Comparison of ENCODE assay signal across 18 cellular contexts in genomic region chr10:132481690-132482089, GRCh38. TPM values are rescaled to one million over a fixed set of nuclear protein-coding genes. Genes with fewer than 3 reads are reported as not detected.
DNase-seq lines count a peak whose midpoint lies in the region; ATAC-seq, FAIRE-seq and TF ChIP-seq lines count a peak whose summit lies in the region.
"Had no signal": no experiment of that assay in that cellular context is flagged by ENCODE, and none has a peak within 500 bp of the region (broad histone marks: within the 10 kb centered on the region; RNA-seq: fewer than 3 reads in every experiment).

No MANE protein-coding gene starts in this region.

- H3K4me3 ChIP-seq in RWPE2 (ENCODE audit: severe bottlenecking) (no peak overlapping the region), H1 (ENCODE audit: extremely low read depth in 1 of 4, insufficient read depth in 2 of 4, low read depth in 3 of 4, low read length in 4 of 4) (no peak overlapping the region), transverse colon (no peak overlapping the region)
- H3K4me3 ChIP-seq: HAP-1, lung had no signal

- H4K91ac ChIP-seq in H1 (replicated peaks; ENCODE audit: insufficient read length, low read length): no peak overlapping the region

- no peaks in the 10 kb centered on the region for H3K27me3 ChIP-seq in RWPE2 (ENCODE audit: insufficient read depth, poor library complexity, severe bottlenecking)
- H3K27me3 ChIP-seq in H1 (replicated peaks in 1 of 4; ENCODE audit: control insufficient read depth in 3 of 4, extremely low read depth in 1 of 4, insufficient read depth in 3 of 4, low read length in 3 of 4): peaks cover 0 to 4% (median 0%) of the 10 kb centered on the region in 4 experiments; a peak in 2 of 7 replicates
- no peaks in the 10 kb centered on the region for H3K27me3 ChIP-seq in transverse colon

- no peak overlapping the region for H2AK5ac ChIP-seq in H1 (ENCODE audit: low read depth, low read length)

- H2BK20ac ChIP-seq in H1 (ENCODE audit: low read length): 0 out of 2 replicates have a peak overlapping the region, but pooled peaks have one; percentile 61

- no peak overlapping the region for H3K18ac ChIP-seq in H1 (ENCODE audit: extremely low read depth, low read length)

- H3K9me3 Mint-ChIP-seq in neural crest cell: no peaks in the 10 kb centered on the region

- intact Hi-C loops in transverse colon (cut with DNase I; ENCODE audit: low total_unique reads): no loop called here

- CTCF ChIA-PET in H1 (lab: Charles Lee; ENCODE audit: partially characterized antibody): interaction anchor here (0.9 to 1.0 kb wide), 3 partner anchors 8 to 43 kb away, joined by 3 read pairs; no protein-coding TSS in a partner anchor

- H3K27ac Mint-ChIP-seq in neural crest cell (ENCODE audit: unreplicated experiment): peak overlapping the region; percentile 86
- H3K27ac Mint-ChIP-seq: B cell had no signal

- H3K27ac ChIP-seq in RWPE2 (ENCODE audit: poor library complexity, severe bottlenecking) (peak overlapping the region; percentile 85), H1 (ENCODE audit: low read depth, low read length) (no peak overlapping the region), transverse colon (peak overlapping the region; percentile 58 to 84 (median 78))
- H3K27ac ChIP-seq: WERI-Rb-1 had no signal

- H3K79me1 ChIP-seq in H1 (ENCODE audit: low read depth, low read length): no peaks in the 10 kb centered on the region

- no peak overlapping the region for H3K4me3 Mint-ChIP-seq in neural crest cell
- H3K4me3 Mint-ChIP-seq: B cell had no signal

- no peaks in the 10 kb centered on the region for H4K20me1 ChIP-seq in H1 (replicated peaks in 1 of 2; ENCODE audit: control insufficient read depth in 1 of 2, insufficient read depth in 2 of 2, low read length in 2 of 2)

- H3K36me3 ChIP-seq in RWPE2 (ENCODE audit: low read depth) (no peaks in the 10 kb centered on the region), H1 (ENCODE audit: control insufficient read depth in 2 of 4, insufficient read depth in 4 of 4, low read length in 3 of 4) (no peaks in the 10 kb centered on the region), transverse colon (no peaks in the 10 kb centered on the region)
- H3K36me3 ChIP-seq: HAP-1, WERI-Rb-1 had no signal

- no peak overlapping the region for H4K5ac ChIP-seq in H1 (ENCODE audit: insufficient read length, low read depth, low read length)

- H2BK15ac ChIP-seq in H1 (ENCODE audit: low read length): no peak overlapping the region

- POLR2A ChIA-PET in H1 (lab: Charles Lee; ENCODE audit: partially characterized antibody): no interaction called here

- no peak overlapping the region for H2BK5ac ChIP-seq in H1 (ENCODE audit: low read depth, low read length)

- TF ChIP-seq POLR2A in H1 (IDR thresholded peaks at IDR 0.05; ENCODE audit: control extremely low read depth in 1 of 2, low read depth in 2 of 2, low read length in 2 of 2) (no peak), transverse colon (IDR thresholded peaks at IDR 0.05) (no peak)

- no peaks in the 10 kb centered on the region for H3K79me2 ChIP-seq in H1 (ENCODE audit: control insufficient read depth in 1 of 2, insufficient read depth in 2 of 2, low read length in 2 of 2)

- no peak overlapping the region for H3K23ac ChIP-seq in H1 (ENCODE audit: insufficient read length)

- TF ChIP-seq CTCF in RWPE2 (IDR thresholded peaks at IDR 0.05; ENCODE audit: poor library complexity, severe bottlenecking) (no peak), H1 (IDR thresholded peaks at IDR 0.05; ENCODE audit: control extremely low read depth in 1 of 3, insufficient read depth in 1 of 3, low read depth in 1 of 3, low read length in 3 of 3) (no peak), neural crest cell (conservative IDR thresholded peaks at IDR 0.05) (no peak), transverse colon (IDR thresholded peaks at IDR 0.05) (no peak)

- no peak for FAIRE-seq in H1 (lab: Jason Lieb, UNC)
- FAIRE-seq: HepG2, small intestine had no signal

- no peak overlapping the region for H3K4ac ChIP-seq in H1 (replicated peaks; ENCODE audit: insufficient read length, low read depth, low read length)

- no peak overlapping the region for H3K14ac ChIP-seq in H1 (ENCODE audit: insufficient read length)

- no peaks in the 10 kb centered on the region for H3K36me3 Mint-ChIP-seq in neural crest cell (ENCODE audit: low read depth)

- H4K8ac ChIP-seq in H1 (ENCODE audit: extremely low read depth, insufficient read depth, low read length): no peak overlapping the region

- no peak overlapping the region for H3K9ac ChIP-seq in H1 (replicated peaks in 1 of 4; ENCODE audit: extremely low read depth in 1 of 4, low read depth in 3 of 4, low read length in 3 of 4)

- H3K23me2 ChIP-seq in H1 (ENCODE audit: low read depth, low read length): no peaks in the 10 kb centered on the region

- H3K27me3 Mint-ChIP-seq in neural crest cell (ENCODE audit: low read depth): no peaks in the 10 kb centered on the region

- ATAC-seq in RWPE2 (ENCODE audit: low read depth) (peak; percentile 19; the same call in 2 of the 3 replicates), HG03354 (IDR thresholded peaks at IDR 0.05; ENCODE audit: poor library complexity, severe bottlenecking, unreplicated experiment) (no peak)
- ATAC-seq: HepG2, Panc1 had no signal

- no peak overlapping the region for H2BK120ac ChIP-seq in H1 (replicated peaks; ENCODE audit: low read depth, low read length)

- no peaks in the 10 kb centered on the region for H3K9me3 ChIP-seq in RWPE2 (ENCODE audit: severe bottlenecking)
- no peaks in the 10 kb centered on the region for H3K9me3 ChIP-seq in H1 (ENCODE audit: insufficient read depth in 2 of 2, low read depth in 1 of 2, low read length in 1 of 2)
- H3K9me3 ChIP-seq in transverse colon: no peaks in the 10 kb centered on the region
- H3K9me3 ChIP-seq: HAP-1 had no signal

- no peak overlapping the region for H2AFZ ChIP-seq in H1 (ENCODE audit: low read length)

- no peak overlapping the region for H3K4me2 ChIP-seq in H1 (ENCODE audit: insufficient read depth in 1 of 2, low read depth in 2 of 2, low read length in 2 of 2)

- in situ Hi-C loops in transverse colon (cut with MboI; ENCODE audit: low pct_ligation_motif_present in 1 of 4, low pct_unique_long_range_greater_than_20kb in 1 of 4, low sequenced_read_pairs in 3 of 4): no loop called here

- H2BK12ac ChIP-seq in H1 (ENCODE audit: low read depth, low read length): no peak overlapping the region

- peaks cover 18% of the 10 kb centered on the region for H3K4me1 Mint-ChIP-seq in neural crest cell
- H3K4me1 Mint-ChIP-seq: B cell had no signal

- peaks cover 11% of the 10 kb centered on the region for H3K4me1 ChIP-seq in RWPE2 (ENCODE audit: insufficient read depth, poor library complexity, severe bottlenecking)
- H3K4me1 ChIP-seq in H1 (replicated peaks in 1 of 4; ENCODE audit: control insufficient read depth in 3 of 4, insufficient read depth in 4 of 4, low read length in 3 of 4): peaks cover 0 to 5% (median 2%) of the 10 kb centered on the region in 4 experiments; a peak in 3 of 7 replicates
- peaks cover 0 to 8% (median 3%) of the 10 kb centered on the region in 4 donors for H3K4me1 ChIP-seq in transverse colon

- TF ChIP-seq RAD21 in H1 (IDR thresholded peaks at IDR 0.05 in 1 of 2, conservative IDR thresholded peaks at IDR 0.05 in 1 of 2; ENCODE audit: low read depth in 2 of 2, low read length in 2 of 2): no peak

- H3K56ac ChIP-seq in H1 (replicated peaks; ENCODE audit: insufficient read length, low read depth, low read length): no peak overlapping the region

- DNase-seq in RWPE2 (ENCODE audit: low spot score) (peak; percentile 13), H1 (ENCODE audit: low read depth in 1 of 2, low spot score in 2 of 2) (no peak), neural crest cell (ENCODE audit: low read depth, low spot score) (no peak), transverse colon (no peak), putamen (ENCODE audit: low spot score) (no peak), iPS-NIHi7 (ENCODE audit: extremely low spot score) (no peak)
- DNase-seq: activated effector memory CD4-positive, alpha-beta T cell treated with Interleukin-2 at 50 U/mL for 16 hours; NCI-H2081 treated with DMSO at 0.1 percent for 48 hours; occipital lobe; small intestine; stimulated activated naive CD4-positive, alpha-beta T cell; WERI-Rb-1 had no signal

- no peak for TF ChIP-seq EP300 in H1 (IDR thresholded peaks at IDR 0.05; ENCODE audit: borderline replicate concordance in 1 of 2, low read depth in 2 of 2, low read length in 2 of 2)
- TF ChIP-seq EP300 in transverse colon (IDR thresholded peaks at IDR 0.05; ENCODE audit: low read depth): no peak

- 83% methylated on average over 10 of the region's 10 CpGs; no CpG with 5 or more reads in 1 of the 2 experiments for WGBS in H1 (ENCODE audit: extremely low coverage in 1 of 2, insufficient coverage in 1 of 2, insufficient read length in 1 of 2, insufficient replicate concordance in 2 of 2, low coverage in 1 of 2, low lambda C conversion rate in 2 of 2, missing lambda C conversion rate in 1 of 2), 2 experiments
- 86 to 92% methylated on average over 9 to 10 of the region's 10 CpGs for WGBS in transverse colon (ENCODE audit: low coverage in 1 of 2), 2 donors

TF ChIP-seq in H1, 55 proteins besides CTCF, POLR2A, EP300 and RAD21:
- no peak for TF ChIP-seq EGR1 (IDR thresholded peaks at IDR 0.05; ENCODE audit: borderline replicate concordance, low read depth, low read length)

RNA-seq across cellular contexts. Expression of gene INPP5A, which starts 55.9 kb away (rescaled TPM):
- total RNA-seq in H1 (2021; fragmentation: NEBNext Ultra II Directional; extraction: Animal tissue kit (Norgen Biotek cat#: 25700)): 25.5 and 27.5 TPM in 2 replicates
- polyA plus RNA-seq in H1 (2011; rRNA removed): 16.8 and 19.7 TPM in 2 replicates
- 15.9 TPM for polyA plus RNA-seq in H1 (2011; cell fraction: cytosol; rRNA removed)
- 12.0 TPM for polyA plus RNA-seq in H1 (2011; cell fraction: nucleus; rRNA removed)
- polyA plus RNA-seq in H1 (2012, experiment 1 of 2): 16.0 to 19.8 TPM (median 18.0 TPM) in 4 replicates
- polyA plus RNA-seq in H1 (2012, experiment 2 of 2): 19.3 TPM
- polyA plus RNA-seq in H1 (2013, experiment 1 of 2): 15.4 TPM
- 14.7 TPM for polyA plus RNA-seq in H1 (2013, experiment 2 of 2)
- polyA minus RNA-seq in H1 (2011; rRNA and poly(A)+ RNA removed): 21.6 and 22.1 TPM in 2 replicates
- 12.3 TPM for polyA minus RNA-seq in H1 (2011; cell fraction: cytosol; rRNA and poly(A)+ RNA removed)
- 12.1 TPM for polyA minus RNA-seq in H1 (2011; cell fraction: nucleus; rRNA and poly(A)+ RNA removed)
- total RNA-seq in neural crest cell: 34.8 and 35.4 TPM in 2 replicates
- total RNA-seq in transverse colon: 10 to 100 TPM; 34.8 to 80.8 (median 52.8) TPM
